In genomic region chr16:76932541-76933211, GRCh38 we compare ENCODE assay signal across 1 cellular context.
TF ChIP-seq lines count a peak whose summit lies in the region.

No MANE protein-coding gene starts in this region.

TF ChIP-seq in WTC11, 78 proteins besides CTCF, POLR2A, EP300 and RAD21 (continued from another document):
- TF ChIP-seq AFF4 (CRISPR knock-in tag; IDR thresholded peaks at IDR 0.05; ENCODE audit: borderline replicate concordance) (no peak), ZNF396 (CRISPR knock-in tag; IDR thresholded peaks at IDR 0.05; ENCODE audit: borderline replicate concordance) (no peak)
- TF ChIP-seq, protein P1, sequence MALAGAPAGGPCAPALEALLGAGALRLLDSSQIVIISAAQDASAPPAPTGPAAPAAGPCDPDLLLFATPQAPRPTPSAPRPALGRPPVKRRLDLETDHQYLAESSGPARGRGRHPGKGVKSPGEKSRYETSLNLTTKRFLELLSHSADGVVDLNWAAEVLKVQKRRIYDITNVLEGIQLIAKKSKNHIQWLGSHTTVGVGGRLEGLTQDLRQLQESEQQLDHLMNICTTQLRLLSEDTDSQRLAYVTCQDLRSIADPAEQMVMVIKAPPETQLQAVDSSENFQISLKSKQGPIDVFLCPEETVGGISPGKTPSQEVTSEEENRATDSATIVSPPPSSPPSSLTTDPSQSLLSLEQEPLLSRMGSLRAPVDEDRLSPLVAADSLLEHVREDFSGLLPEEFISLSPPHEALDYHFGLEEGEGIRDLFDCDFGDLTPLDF (CRISPR knock-in tag; IDR thresholded peaks at IDR 0.05): no peak
TF ChIP-seq in WTC11: peak in this region for 0.
